23 cellular contexts compared by ENCODE assay signal in genomic region chr6:15644904-15645303, GRCh38. TPM values are rescaled to one million over a fixed set of nuclear protein-coding genes. Genes with fewer than 3 reads are reported as not detected.
DNase-seq lines count a peak whose midpoint lies in the region; ATAC-seq and FAIRE-seq lines count a peak whose summit lies in the region.
"Had no signal": no experiment of that assay in that cellular context is flagged by ENCODE, and none has a peak within 500 bp of the region (broad histone marks: within the 10 kb centered on the region; RNA-seq: fewer than 3 reads in every experiment).

No MANE protein-coding gene starts in this region.

- H3K4me1 Mint-ChIP-seq in activated naive CD8-positive, alpha-beta T cell treated with anti-CD3 and anti-CD28 coated beads, Interleukin-2, amount 10 ng/mL, durations not matched to agents 7 days and 5 days = peaks cover 3% of the 10 kb centered on the region
- H3K4me1 Mint-ChIP-seq in activated naive CD8-positive, alpha-beta T cell treated with anti-CD3 and anti-CD28 coated beads for 36 hours = peaks cover 7% of the 10 kb centered on the region
- H3K4me1 Mint-ChIP-seq in naive B cell = peaks cover 37 to 73% (median 48%) of the 10 kb centered on the region in 3 donors
- H3K4me1 Mint-ChIP-seq in naive thymus-derived CD4-positive, alpha-beta T cell = peaks cover 11 to 44% (median 33%) of the 10 kb centered on the region in 7 donors
- peaks cover 13% of the 10 kb centered on the region for H3K4me1 Mint-ChIP-seq in activated T-cell treated with anti-CD3 and anti-CD28 coated beads, Interleukin-2, amount 50 U/mL, for 72 hours (ENCODE audit: low read depth)

- H3K4me3 ChIP-seq in naive thymus-derived CD4-positive, alpha-beta T cell (ENCODE audit: low read length) = no peak overlapping the region
- H3K4me3 ChIP-seq: A549; BLaER1 treated with 17β-estradiol and CSF1 and Interleukin-3, amounts not matched to agents 10 nM and 100 nM; GM12878; HAP-1 had no signal

- no peaks in the 10 kb centered on the region for H3K27me3 ChIP-seq in naive thymus-derived CD4-positive, alpha-beta T cell (ENCODE audit: control insufficient read depth in 2 of 2, insufficient read depth in 2 of 2, low read length in 2 of 2)
- H3K27me3 ChIP-seq: BE2C; BLaER1 treated with 17β-estradiol and CSF1 and Interleukin-3, amounts not matched to agents 10 nM and 100 nM had no signal

- no peak overlapping the region for H3K4me3 Mint-ChIP-seq in activated naive CD8-positive, alpha-beta T cell treated with anti-CD3 and anti-CD28 coated beads, Interleukin-2, amount 10 ng/mL, durations not matched to agents 7 days and 5 days
- H3K4me3 Mint-ChIP-seq in activated naive CD8-positive, alpha-beta T cell treated with anti-CD3 and anti-CD28 coated beads for 36 hours = no peak overlapping the region
- H3K4me3 Mint-ChIP-seq in naive B cell = no peak overlapping the region
- H3K4me3 Mint-ChIP-seq in naive thymus-derived CD4-positive, alpha-beta T cell = no peak overlapping the region
- no peak overlapping the region for H3K4me3 Mint-ChIP-seq in activated T-cell treated with anti-CD3 and anti-CD28 coated beads, Interleukin-2, amount 50 U/mL, for 72 hours
- H3K4me3 Mint-ChIP-seq: CD14-positive monocyte; CD4-positive, alpha-beta T cell had no signal

- peak; percentile 35 for FAIRE-seq in GM19239 (lab: Jason Lieb, UNC)
- FAIRE-seq: A549, D721Med, GM12878 had no signal

- peaks cover 73% of the 10 kb centered on the region for H3K36me3 Mint-ChIP-seq in activated naive CD8-positive, alpha-beta T cell treated with anti-CD3 and anti-CD28 coated beads, Interleukin-2, amount 10 ng/mL, durations not matched to agents 7 days and 5 days
- H3K36me3 Mint-ChIP-seq in activated naive CD8-positive, alpha-beta T cell treated with anti-CD3 and anti-CD28 coated beads for 36 hours = peaks cover 89% of the 10 kb centered on the region
- peaks cover 73 to 84% of the 10 kb centered on the region in 2 donors for H3K36me3 Mint-ChIP-seq in naive B cell
- H3K36me3 Mint-ChIP-seq in naive thymus-derived CD4-positive, alpha-beta T cell = peaks cover 42 to 96% (median 87%) of the 10 kb centered on the region in 5 donors
- H3K36me3 Mint-ChIP-seq in activated T-cell treated with anti-CD3 and anti-CD28 coated beads, Interleukin-2, amount 50 U/mL, for 72 hours (ENCODE audit: insufficient read depth in 2 of 2) = peaks cover 42 to 70% of the 10 kb centered on the region in 2 donors

- CTCF ChIA-PET in naive thymus-derived CD4-positive, alpha-beta T cell (lab: Charles Lee) = interaction anchor here (0.6 kb wide), 1 partner anchor 36 kb away, joined by 3 read pairs; no protein-coding TSS in a partner anchor

- H3K9me3 ChIP-seq in naive thymus-derived CD4-positive, alpha-beta T cell (ENCODE audit: control insufficient read depth in 2 of 3, low read length in 3 of 3) = peaks cover 0 to 8% (median 6%) of the 10 kb centered on the region in 3 experiments
- H3K9me3 ChIP-seq: BE2C had no signal

- H3K9me3 Mint-ChIP-seq in activated naive CD8-positive, alpha-beta T cell treated with anti-CD3 and anti-CD28 coated beads, Interleukin-2, amount 10 ng/mL, durations not matched to agents 7 days and 5 days = peaks cover 33% of the 10 kb centered on the region
- H3K9me3 Mint-ChIP-seq in activated naive CD8-positive, alpha-beta T cell treated with anti-CD3 and anti-CD28 coated beads for 36 hours = peaks cover 46% of the 10 kb centered on the region
- H3K9me3 Mint-ChIP-seq in naive B cell = peaks cover 11 to 42% (median 34%) of the 10 kb centered on the region in 7 donors
- H3K9me3 Mint-ChIP-seq in naive thymus-derived CD4-positive, alpha-beta T cell = peaks cover 9 to 78% (median 41%) of the 10 kb centered on the region in 11 donors
- peaks cover 19 to 25% of the 10 kb centered on the region in 2 donors for H3K9me3 Mint-ChIP-seq in activated T-cell treated with anti-CD3 and anti-CD28 coated beads, Interleukin-2, amount 50 U/mL, for 72 hours

- no peaks in the 10 kb centered on the region for H3K27me3 Mint-ChIP-seq in activated naive CD8-positive, alpha-beta T cell treated with anti-CD3 and anti-CD28 coated beads, Interleukin-2, amount 10 ng/mL, durations not matched to agents 7 days and 5 days
- H3K27me3 Mint-ChIP-seq in activated naive CD8-positive, alpha-beta T cell treated with anti-CD3 and anti-CD28 coated beads for 36 hours = no peaks in the 10 kb centered on the region
- H3K27me3 Mint-ChIP-seq in naive B cell = no peaks in the 10 kb centered on the region
- H3K27me3 Mint-ChIP-seq in naive thymus-derived CD4-positive, alpha-beta T cell = no peaks in the 10 kb centered on the region
- no peaks in the 10 kb centered on the region for H3K27me3 Mint-ChIP-seq in activated T-cell treated with anti-CD3 and anti-CD28 coated beads, Interleukin-2, amount 50 U/mL, for 72 hours (ENCODE audit: low read depth)
- H3K27me3 Mint-ChIP-seq: CD4-positive, alpha-beta T cell; CD8-positive, alpha-beta memory T cell had no signal

- no peak for DNase-seq in activated naive CD8-positive, alpha-beta T cell treated with anti-CD3 and anti-CD28 coated beads, Interleukin-2, amount 10 ng/mL, durations not matched to agents 7 days and 5 days
- no peak for DNase-seq in activated naive CD8-positive, alpha-beta T cell treated with anti-CD3 and anti-CD28 coated beads for 36 hours
- DNase-seq in GM19239 (ENCODE audit: insufficient read length, low spot score) (no peak), naive B cell (no peak)
- no peak for DNase-seq in naive thymus-derived CD4-positive, alpha-beta T cell
- DNase-seq in activated T-cell treated with anti-CD3 and anti-CD28 coated beads, Interleukin-2, amount 50 U/mL, for 72 hours = no peak
- DNase-seq: 8988T; ACHN; AML-193; BE2C; CD4-positive, alpha-beta T cell; CD8-positive, alpha-beta memory T cell; DMS 273 treated with DMSO at 0.1 percent for 48 hours; DMS79; EL; GDM1; GOT3 had no signal

- no peaks in the 10 kb centered on the region for H3K4me1 ChIP-seq in naive thymus-derived CD4-positive, alpha-beta T cell (ENCODE audit: control insufficient read depth in 2 of 2, insufficient read depth in 2 of 2, low read length in 2 of 2)
- H3K4me1 ChIP-seq: A549; BE2C; BLaER1 treated with 17β-estradiol and CSF1 and Interleukin-3, amounts not matched to agents 10 nM and 100 nM; HAP-1 had no signal

- no peak for ATAC-seq in activated naive CD8-positive, alpha-beta T cell treated with anti-CD3 and anti-CD28 coated beads, Interleukin-2, amount 10 ng/mL, durations not matched to agents 7 days and 5 days (ENCODE audit: low read depth)
- ATAC-seq in naive B cell (ENCODE audit: low read depth in 2 of 2) = no peak
- no peak for ATAC-seq in naive thymus-derived CD4-positive, alpha-beta T cell
- ATAC-seq in activated T-cell treated with anti-CD3 and anti-CD28 coated beads, Interleukin-2, amount 50 U/mL, for 72 hours (replicated peaks in 1 of 2) = no peak
- ATAC-seq: A549, GM12878 had no signal

- intact Hi-C loops in naive thymus-derived CD4-positive, alpha-beta T cell (cut with micrococcal nuclease) = no loop called here

- H3K36me3 ChIP-seq in naive thymus-derived CD4-positive, alpha-beta T cell (ENCODE audit: control insufficient read depth in 2 of 3, insufficient read depth in 3 of 3, low read length in 3 of 3) = peaks cover 0 to 4% (median 0%) of the 10 kb centered on the region in 3 experiments
- H3K36me3 ChIP-seq: BE2C had no signal

- peak overlapping the region; percentile 23 for H3K27ac Mint-ChIP-seq in activated naive CD8-positive, alpha-beta T cell treated with anti-CD3 and anti-CD28 coated beads, Interleukin-2, amount 10 ng/mL, durations not matched to agents 7 days and 5 days
- H3K27ac Mint-ChIP-seq in activated naive CD8-positive, alpha-beta T cell treated with anti-CD3 and anti-CD28 coated beads for 36 hours = no peak overlapping the region
- H3K27ac Mint-ChIP-seq in naive B cell = peak overlapping the region in 4 of 6 donors; percentile 32 to 67 (median 51)
- H3K27ac Mint-ChIP-seq in naive thymus-derived CD4-positive, alpha-beta T cell = peak overlapping the region in 1 of 9 donors; percentile 1
- no peak overlapping the region for H3K27ac Mint-ChIP-seq in activated T-cell treated with anti-CD3 and anti-CD28 coated beads, Interleukin-2, amount 50 U/mL, for 72 hours
- H3K27ac Mint-ChIP-seq: CD14-positive monocyte; CD4-positive, alpha-beta T cell had no signal

- H3K27ac ChIP-seq in naive thymus-derived CD4-positive, alpha-beta T cell (ENCODE audit: low read depth, low read length) = no peak overlapping the region
- H3K27ac ChIP-seq: A549; BLaER1 treated with 17β-estradiol and CSF1 and Interleukin-3, amounts not matched to agents 10 nM and 100 nM had no signal

- POLR2A ChIA-PET in activated naive CD8-positive, alpha-beta T cell treated with anti-CD3 and anti-CD28 coated beads, Interleukin-2, amount 10 ng/mL, durations not matched to agents 7 days and 5 days (lab: Charles Lee) = no interaction called here
- POLR2A ChIA-PET in naive thymus-derived CD4-positive, alpha-beta T cell (lab: Charles Lee) = no interaction called here

RNA-seq across cellular contexts. Expression of gene DTNBP1, which starts 17.9 kb away (rescaled TPM):
- 10 to 100 TPM; 18.3 to 19.3 TPM for total RNA-seq in activated naive CD8-positive, alpha-beta T cell treated with anti-CD3 and anti-CD28 coated beads, Interleukin-2, amount 10 ng/mL, durations not matched to agents 7 days and 5 days
- total RNA-seq in activated naive CD8-positive, alpha-beta T cell treated with anti-CD3 and anti-CD28 coated beads for 36 hours = 10 to 100 TPM; 19.0 to 19.1 TPM
- 100 to 1,000 TPM in 1 of 6 donors, 10 to 100 TPM in 5; 60.2 to 108 (median 77.4) TPM for polyA plus RNA-seq in naive B cell (ENCODE audit: low read depth in 6 of 6)
- 10 to 100 TPM; 19.8 to 30.8 (median 25.3) TPM for total RNA-seq in naive thymus-derived CD4-positive, alpha-beta T cell
- 10 to 100 TPM; 33.7 to 40.0 TPM for polyA plus RNA-seq in naive thymus-derived CD4-positive, alpha-beta T cell
- total RNA-seq in activated T-cell treated with anti-CD3 and anti-CD28 coated beads, Interleukin-2, amount 50 U/mL, for 72 hours = 10 to 100 TPM; 24.5 to 27.1 TPM

Comparison
In these comparisons a context has a peak if more than half of its experiments do, and no peak if none do; other contexts are left out.
1. H3K27ac Mint-ChIP-seq: peak in activated naive CD8-positive, alpha-beta T cell treated with anti-CD3 and anti-CD28 coated beads, Interleukin-2, amount 10 ng/mL, durations not matched to agents 7 days and 5 days (single experiment) and naive B cell (4 of 6); none in activated naive CD8-positive, alpha-beta T cell treated with anti-CD3 and anti-CD28 coated beads for 36 hours (single experiment) and activated T-cell treated with anti-CD3 and anti-CD28 coated beads, Interleukin-2, amount 50 U/mL, for 72 hours (single experiment).